1 cellular context compared by ENCODE assay signal in the genomic region with DNA sequence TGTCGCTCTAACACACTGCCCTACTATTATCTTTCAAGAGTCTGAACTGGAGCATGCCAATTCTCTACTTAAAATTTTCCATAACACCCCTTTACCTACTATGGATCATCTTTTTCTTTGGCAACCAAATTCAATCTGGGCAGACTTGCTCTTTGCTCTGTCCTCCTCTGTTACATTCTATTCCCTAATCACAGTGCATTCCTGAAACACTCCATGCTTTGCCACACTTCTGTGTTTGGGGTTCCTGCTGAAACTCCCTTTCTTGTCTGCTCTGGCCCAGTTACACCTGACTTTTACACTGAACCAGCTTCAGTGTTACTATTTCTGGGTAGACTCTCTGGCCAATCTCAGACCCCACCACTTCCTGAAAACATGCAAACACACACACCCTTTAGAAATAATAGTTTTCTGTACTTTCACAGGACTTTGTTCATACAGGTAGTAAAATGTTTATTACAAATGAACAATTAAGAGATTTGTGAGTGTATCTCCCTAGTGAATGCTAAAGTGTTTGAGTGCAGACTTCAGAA.
TF ChIP-seq lines count a peak whose summit lies in the region.

No MANE protein-coding gene starts in this region.

TF ChIP-seq in GM23338, 12 proteins besides CTCF, POLR2A, EP300 and RAD21 (continued from another document):
- TF ChIP-seq, protein P1, sequence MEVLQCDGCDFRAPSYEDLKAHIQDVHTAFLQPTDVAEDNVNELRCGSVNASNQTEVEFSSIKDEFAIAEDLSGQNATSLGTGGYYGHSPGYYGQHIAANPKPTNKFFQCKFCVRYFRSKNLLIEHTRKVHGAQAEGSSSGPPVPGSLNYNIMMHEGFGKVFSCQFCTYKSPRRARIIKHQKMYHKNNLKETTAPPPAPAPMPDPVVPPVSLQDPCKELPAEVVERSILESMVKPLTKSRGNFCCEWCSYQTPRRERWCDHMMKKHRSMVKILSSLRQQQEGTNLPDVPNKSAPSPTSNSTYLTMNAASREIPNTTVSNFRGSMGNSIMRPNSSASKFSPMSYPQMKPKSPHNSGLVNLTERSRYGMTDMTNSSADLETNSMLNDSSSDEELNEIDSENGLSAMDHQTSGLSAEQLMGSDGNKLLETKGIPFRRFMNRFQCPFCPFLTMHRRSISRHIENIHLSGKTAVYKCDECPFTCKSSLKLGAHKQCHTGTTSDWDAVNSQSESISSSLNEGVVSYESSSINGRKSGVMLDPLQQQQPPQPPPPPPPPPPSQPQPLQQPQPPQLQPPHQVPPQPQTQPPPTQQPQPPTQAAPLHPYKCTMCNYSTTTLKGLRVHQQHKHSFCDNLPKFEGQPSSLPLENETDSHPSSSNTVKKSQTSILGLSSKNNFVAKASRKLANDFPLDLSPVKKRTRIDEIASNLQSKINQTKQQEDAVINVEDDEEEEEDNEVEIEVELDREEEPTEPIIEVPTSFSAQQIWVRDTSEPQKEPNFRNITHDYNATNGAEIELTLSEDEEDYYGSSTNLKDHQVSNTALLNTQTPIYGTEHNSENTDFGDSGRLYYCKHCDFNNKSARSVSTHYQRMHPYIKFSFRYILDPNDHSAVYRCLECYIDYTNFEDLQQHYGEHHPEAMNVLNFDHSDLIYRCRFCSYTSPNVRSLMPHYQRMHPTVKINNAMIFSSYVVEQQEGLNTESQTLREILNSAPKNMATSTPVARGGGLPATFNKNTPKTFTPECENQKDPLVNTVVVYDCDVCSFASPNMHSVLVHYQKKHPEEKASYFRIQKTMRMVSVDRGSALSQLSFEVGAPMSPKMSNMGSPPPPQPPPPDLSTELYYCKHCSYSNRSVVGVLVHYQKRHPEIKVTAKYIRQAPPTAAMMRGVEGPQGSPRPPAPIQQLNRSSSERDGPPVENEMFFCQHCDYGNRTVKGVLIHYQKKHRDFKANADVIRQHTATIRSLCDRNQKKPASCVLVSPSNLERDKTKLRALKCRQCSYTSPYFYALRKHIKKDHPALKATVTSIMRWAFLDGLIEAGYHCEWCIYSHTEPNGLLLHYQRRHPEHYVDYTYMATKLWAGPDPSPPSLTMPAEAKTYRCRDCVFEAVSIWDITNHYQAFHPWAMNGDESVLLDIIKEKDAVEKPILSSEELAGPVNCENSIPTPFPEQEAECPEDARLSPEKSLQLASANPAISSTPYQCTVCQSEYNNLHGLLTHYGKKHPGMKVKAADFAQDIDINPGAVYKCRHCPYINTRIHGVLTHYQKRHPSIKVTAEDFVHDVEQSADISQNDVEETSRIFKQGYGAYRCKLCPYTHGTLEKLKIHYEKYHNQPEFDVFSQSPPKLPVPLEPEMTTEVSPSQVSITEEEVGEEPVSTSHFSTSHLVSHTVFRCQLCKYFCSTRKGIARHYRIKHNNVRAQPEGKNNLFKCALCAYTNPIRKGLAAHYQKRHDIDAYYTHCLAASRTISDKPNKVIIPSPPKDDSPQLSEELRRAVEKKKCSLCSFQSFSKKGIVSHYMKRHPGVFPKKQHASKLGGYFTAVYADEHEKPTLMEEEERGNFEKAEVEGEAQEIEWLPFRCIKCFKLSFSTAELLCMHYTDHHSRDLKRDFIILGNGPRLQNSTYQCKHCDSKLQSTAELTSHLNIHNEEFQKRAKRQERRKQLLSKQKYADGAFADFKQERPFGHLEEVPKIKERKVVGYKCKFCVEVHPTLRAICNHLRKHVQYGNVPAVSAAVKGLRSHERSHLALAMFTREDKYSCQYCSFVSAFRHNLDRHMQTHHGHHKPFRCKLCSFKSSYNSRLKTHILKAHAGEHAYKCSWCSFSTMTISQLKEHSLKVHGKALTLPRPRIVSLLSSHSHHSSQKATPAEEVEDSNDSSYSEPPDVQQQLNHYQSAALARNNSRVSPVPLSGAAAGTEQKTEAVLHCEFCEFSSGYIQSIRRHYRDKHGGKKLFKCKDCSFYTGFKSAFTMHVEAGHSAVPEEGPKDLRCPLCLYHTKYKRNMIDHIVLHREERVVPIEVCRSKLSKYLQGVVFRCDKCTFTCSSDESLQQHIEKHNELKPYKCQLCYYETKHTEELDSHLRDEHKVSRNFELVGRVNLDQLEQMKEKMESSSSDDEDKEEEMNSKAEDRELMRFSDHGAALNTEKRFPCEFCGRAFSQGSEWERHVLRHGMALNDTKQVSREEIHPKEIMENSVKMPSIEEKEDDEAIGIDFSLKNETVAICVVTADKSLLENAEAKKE (CRISPR knock-in tag; IDR thresholded peaks at IDR 0.05) = no peak
- TF ChIP-seq ZNF114 (CRISPR knock-in tag; IDR thresholded peaks at IDR 0.05) = no peak
- TF ChIP-seq JUNB (IDR thresholded peaks at IDR 0.05; ENCODE audit: unreplicated experiment) = no peak
- no peak for TF ChIP-seq EZH2phosphoT487 (IDR thresholded peaks at IDR 0.05; ENCODE audit: unreplicated experiment)
